Comparison of ENCODE assay signal across 8 cellular contexts in the genomic region with DNA sequence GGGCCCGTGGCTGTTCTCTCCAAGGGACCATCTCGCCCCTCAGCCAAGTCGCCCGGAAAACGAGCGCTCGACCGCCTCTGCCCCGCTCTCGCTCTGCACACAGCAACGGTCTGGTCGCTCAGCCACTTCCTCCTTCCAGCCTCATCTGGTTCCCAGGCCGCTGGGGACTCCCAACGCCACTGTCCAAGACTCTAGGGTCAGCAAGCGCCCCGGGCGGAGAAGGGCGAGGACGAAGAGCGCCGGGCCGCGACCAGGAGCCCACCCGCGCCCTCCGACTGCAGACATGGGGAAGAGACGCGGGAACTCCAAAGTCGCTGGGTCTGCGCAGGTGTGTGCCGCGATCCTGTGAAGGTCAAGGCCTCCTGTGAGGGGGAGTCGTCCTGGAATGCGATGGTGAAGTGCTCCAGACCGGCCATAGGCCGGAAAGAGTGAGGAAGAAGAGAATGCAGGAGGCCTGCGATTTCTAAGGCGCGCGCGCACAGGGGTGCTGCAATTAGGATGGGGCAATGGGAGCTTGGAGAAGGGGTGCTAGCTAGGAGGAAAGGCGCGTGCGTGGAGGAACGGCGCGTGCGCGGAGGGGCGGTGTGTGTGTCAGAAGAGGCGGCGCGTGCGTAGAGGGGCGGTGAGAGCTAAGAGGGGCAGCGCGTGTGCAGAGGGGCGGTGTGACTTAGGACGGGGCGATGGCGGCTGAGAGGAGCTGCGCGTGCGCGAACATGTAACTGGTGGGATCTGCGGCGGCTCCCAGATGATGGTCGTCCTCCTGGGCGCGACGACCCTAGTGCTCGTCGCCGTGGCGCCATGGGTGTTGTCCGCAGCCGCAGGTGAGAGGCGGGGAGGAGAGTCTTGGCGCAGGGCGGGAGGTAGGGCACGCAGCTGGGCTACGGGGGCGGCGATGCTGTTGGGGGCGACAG. TPM values are rescaled to one million over a fixed set of nuclear protein-coding genes. Genes with fewer than 3 reads are reported as not detected.
A peak's percentile ranks its signal among the peaks of the same experiment; 100 is the strongest.
DNase-seq lines count a peak whose midpoint lies in the region; ATAC-seq and TF ChIP-seq lines count a peak whose summit lies in the region.

TSS of gene IFNAR1 (plus strand) at position 660 of the 911 bp plus-strand sequence. CDS start at position 746, 86 bp downstream.

- H4K20me1 ChIP-seq in GM23338 (replicated peaks; ENCODE audit: insufficient read depth), result no peaks in the 10 kb centered on the region; the same call in 1 of the 2 replicates

- H2AFZ ChIP-seq in GM23338, result peak within 1 kb of the TSS; percentile 100

- peaks cover 7% of the 10 kb centered on the region; the same call in 1 of the 2 replicates for H3K9me2 ChIP-seq in GM23338 (ENCODE audit: insufficient read depth)

- POLR2A ChIA-PET in naive thymus-derived CD8-positive, alpha-beta T cell (lab: Charles Lee), result interaction anchor here (0.7 to 2.3 kb wide), 37 partner anchors 16 to 712 kb away, joined by 3 to 75 read pairs (median 4); partner anchors contain the start of genes CFAP298, DNAJC28, GART and IFNAR2

- intact Hi-C loops in activated T-helper 1 cell treated with anti-CD3 and anti-CD28 coated beads, Interleukin-12 subunit alpha, Interleukin-12 subunit beta, Interleukin-2, Interleukin-4 antibody, amounts not matched to agents 30 ng/mL and 10 ng/mL and 1 ng/mL, durations not matched to agents 14 hours and 24 hours and 36 hours (cut with micrococcal nuclease), result loop anchor here (1.0 to 2.0 kb wide), 11 partner anchors 37 to 552 kb away; partner anchors contain the start of genes IFNGR2, IL10RB and ITSN1

- peak; percentile 87 for ATAC-seq in GM23338
- peak; percentile 83 to 84 for ATAC-seq in naive thymus-derived CD8-positive, alpha-beta T cell

- no peak for TF ChIP-seq CTCF in GM23338 (conservative IDR thresholded peaks at IDR 0.05; ENCODE audit: low read depth in 2 of 2)
- no peak for TF ChIP-seq CTCF in fibroblast of mammary gland (conservative IDR thresholded peaks at IDR 0.05; ENCODE audit: control insufficient read depth, insufficient read depth, low read depth, low read length)

- peak within 1 kb of the TSS; percentile 97 for H3K4me2 ChIP-seq in GM23338

- H3K4me1 Mint-ChIP-seq in GM23338, result no peaks in the 10 kb centered on the region
- peaks cover 23% of the 10 kb centered on the region for H3K4me1 Mint-ChIP-seq in activated T-helper 1 cell treated with anti-CD3 and anti-CD28 coated beads, Interleukin-12 subunit alpha, Interleukin-12 subunit beta, Interleukin-2, Interleukin-4 antibody, amounts not matched to agents 30 ng/mL and 10 ng/mL and 1 ng/mL, durations not matched to agents 14 hours and 24 hours and 36 hours (ENCODE audit: low read depth)
- peaks cover 9 to 32% (median 27%) of the 10 kb centered on the region in 4 donors for H3K4me1 Mint-ChIP-seq in naive thymus-derived CD8-positive, alpha-beta T cell

- H3K4me3 Mint-ChIP-seq in GM23338, result no peak within 1 kb of the TSS
- H3K4me3 Mint-ChIP-seq in activated T-helper 1 cell treated with anti-CD3 and anti-CD28 coated beads, Interleukin-12 subunit alpha, Interleukin-12 subunit beta, Interleukin-2, Interleukin-4 antibody, amounts not matched to agents 30 ng/mL and 10 ng/mL and 1 ng/mL, durations not matched to agents 14 hours and 24 hours and 36 hours, result no peak within 1 kb of the TSS
- H3K4me3 Mint-ChIP-seq in naive thymus-derived CD8-positive, alpha-beta T cell, result no peak within 1 kb of the TSS

- H3K27ac ChIP-seq in GM23338 (ENCODE audit: low read depth), result peak within 1 kb of the TSS; percentile 96

- no peaks in the 10 kb centered on the region for H3K27me3 ChIP-seq in GM23338 (ENCODE audit: insufficient read depth)

- H3K27ac Mint-ChIP-seq in GM23338, result no peak within 1 kb of the TSS
- no peak within 1 kb of the TSS for H3K27ac Mint-ChIP-seq in activated T-helper 1 cell treated with anti-CD3 and anti-CD28 coated beads, Interleukin-12 subunit alpha, Interleukin-12 subunit beta, Interleukin-2, Interleukin-4 antibody, amounts not matched to agents 30 ng/mL and 10 ng/mL and 1 ng/mL, durations not matched to agents 14 hours and 24 hours and 36 hours
- no peak within 1 kb of the TSS for H3K27ac Mint-ChIP-seq in naive thymus-derived CD8-positive, alpha-beta T cell

- peak within 1 kb of the TSS; percentile 84 for H3K4me3 ChIP-seq in GM23338
- peak within 1 kb of the TSS; percentile 94 for H3K4me3 ChIP-seq in fibroblast of mammary gland (ENCODE audit: control insufficient read depth, low read depth, low read length)

- no peaks in the 10 kb centered on the region for H3K36me3 ChIP-seq in GM23338 (ENCODE audit: insufficient read depth)

- H3K27me3 Mint-ChIP-seq in GM23338 (ENCODE audit: insufficient read depth, low read depth, poor library complexity), result peaks cover 2% of the 10 kb centered on the region
- H3K27me3 Mint-ChIP-seq in activated T-helper 1 cell treated with anti-CD3 and anti-CD28 coated beads, Interleukin-12 subunit alpha, Interleukin-12 subunit beta, Interleukin-2, Interleukin-4 antibody, amounts not matched to agents 30 ng/mL and 10 ng/mL and 1 ng/mL, durations not matched to agents 14 hours and 24 hours and 36 hours (ENCODE audit: insufficient read depth), result peaks cover 6% of the 10 kb centered on the region
- H3K27me3 Mint-ChIP-seq in naive thymus-derived CD8-positive, alpha-beta T cell, result no peaks in the 10 kb centered on the region

- peaks cover 8% of the 10 kb centered on the region; the same call in 2 of the 3 replicates for H3K9me3 Mint-ChIP-seq in GM23338
- H3K9me3 Mint-ChIP-seq in activated T-helper 1 cell treated with anti-CD3 and anti-CD28 coated beads, Interleukin-12 subunit alpha, Interleukin-12 subunit beta, Interleukin-2, Interleukin-4 antibody, amounts not matched to agents 30 ng/mL and 10 ng/mL and 1 ng/mL, durations not matched to agents 14 hours and 24 hours and 36 hours, result no peaks in the 10 kb centered on the region
- H3K9me3 Mint-ChIP-seq in naive thymus-derived CD8-positive, alpha-beta T cell, result no peaks in the 10 kb centered on the region

- H3K36me3 Mint-ChIP-seq in GM23338 (ENCODE audit: low read depth), result peaks cover 7% of the 10 kb centered on the region; the same call in 2 of the 3 replicates
- H3K36me3 Mint-ChIP-seq in activated T-helper 1 cell treated with anti-CD3 and anti-CD28 coated beads, Interleukin-12 subunit alpha, Interleukin-12 subunit beta, Interleukin-2, Interleukin-4 antibody, amounts not matched to agents 30 ng/mL and 10 ng/mL and 1 ng/mL, durations not matched to agents 14 hours and 24 hours and 36 hours (ENCODE audit: low read depth), result peaks cover 4% of the 10 kb centered on the region
- H3K36me3 Mint-ChIP-seq in naive thymus-derived CD8-positive, alpha-beta T cell, result peaks cover 0 to 6% (median 0%) of the 10 kb centered on the region in 3 donors

- H3K4me1 ChIP-seq in GM23338 (ENCODE audit: insufficient read depth), result no peaks in the 10 kb centered on the region

- H3K79me2 ChIP-seq in GM23338 (replicated peaks; ENCODE audit: insufficient read depth), result peaks cover 42% of the 10 kb centered on the region

- DNase-seq in Daoy (ENCODE audit: low read depth) (peak; percentile 100), GM23338 (ENCODE audit: low spot score) (peak; percentile 99), Kasumi-1 (lab: John Stamatoyannopoulos, UW) (peak; percentile 98 to 99), RKO (ENCODE audit: low spot score) (peak; percentile 98), fibroblast of mammary gland (ENCODE audit: low read depth) (peak; percentile 97)
- peak; percentile 98 for DNase-seq in activated T-helper 1 cell treated with anti-CD3 and anti-CD28 coated beads, Interleukin-12 subunit alpha, Interleukin-12 subunit beta, Interleukin-2, Interleukin-4 antibody, amounts not matched to agents 30 ng/mL and 10 ng/mL and 1 ng/mL, durations not matched to agents 14 hours and 24 hours and 36 hours (ENCODE audit: low spot score)
- DNase-seq in naive thymus-derived CD8-positive, alpha-beta T cell, result peak; percentile 92 to 100 (median 98)
- DNase-seq in stimulated activated naive CD4-positive, alpha-beta T cell (lab: John Stamatoyannopoulos, UW), result peak; percentile 93 to 99 (median 98)

- 0 out of 2 replicates have a peak, but pooled peaks cover 3% of the 10 kb centered on the region for H3F3A ChIP-seq in GM23338 (replicated peaks; ENCODE audit: low read depth)

TF ChIP-seq in GM23338, 12 proteins besides CTCF, POLR2A, EP300 and RAD21:
- TF ChIP-seq, protein P1, sequence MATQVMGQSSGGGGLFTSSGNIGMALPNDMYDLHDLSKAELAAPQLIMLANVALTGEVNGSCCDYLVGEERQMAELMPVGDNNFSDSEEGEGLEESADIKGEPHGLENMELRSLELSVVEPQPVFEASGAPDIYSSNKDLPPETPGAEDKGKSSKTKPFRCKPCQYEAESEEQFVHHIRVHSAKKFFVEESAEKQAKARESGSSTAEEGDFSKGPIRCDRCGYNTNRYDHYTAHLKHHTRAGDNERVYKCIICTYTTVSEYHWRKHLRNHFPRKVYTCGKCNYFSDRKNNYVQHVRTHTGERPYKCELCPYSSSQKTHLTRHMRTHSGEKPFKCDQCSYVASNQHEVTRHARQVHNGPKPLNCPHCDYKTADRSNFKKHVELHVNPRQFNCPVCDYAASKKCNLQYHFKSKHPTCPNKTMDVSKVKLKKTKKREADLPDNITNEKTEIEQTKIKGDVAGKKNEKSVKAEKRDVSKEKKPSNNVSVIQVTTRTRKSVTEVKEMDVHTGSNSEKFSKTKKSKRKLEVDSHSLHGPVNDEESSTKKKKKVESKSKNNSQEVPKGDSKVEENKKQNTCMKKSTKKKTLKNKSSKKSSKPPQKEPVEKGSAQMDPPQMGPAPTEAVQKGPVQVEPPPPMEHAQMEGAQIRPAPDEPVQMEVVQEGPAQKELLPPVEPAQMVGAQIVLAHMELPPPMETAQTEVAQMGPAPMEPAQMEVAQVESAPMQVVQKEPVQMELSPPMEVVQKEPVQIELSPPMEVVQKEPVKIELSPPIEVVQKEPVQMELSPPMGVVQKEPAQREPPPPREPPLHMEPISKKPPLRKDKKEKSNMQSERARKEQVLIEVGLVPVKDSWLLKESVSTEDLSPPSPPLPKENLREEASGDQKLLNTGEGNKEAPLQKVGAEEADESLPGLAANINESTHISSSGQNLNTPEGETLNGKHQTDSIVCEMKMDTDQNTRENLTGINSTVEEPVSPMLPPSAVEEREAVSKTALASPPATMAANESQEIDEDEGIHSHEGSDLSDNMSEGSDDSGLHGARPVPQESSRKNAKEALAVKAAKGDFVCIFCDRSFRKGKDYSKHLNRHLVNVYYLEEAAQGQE (IDR thresholded peaks at IDR 0.05; ENCODE audit: unreplicated experiment), result no peak
- peak; percentile 91 for TF ChIP-seq POLR2AphosphoS5 (IDR thresholded peaks at IDR 0.05; ENCODE audit: low read depth)

RNA-seq across cellular contexts. Expression of gene IFNAR1, which starts in this region (rescaled TPM):
- total RNA-seq in Daoy (2014; rRNA removed; shearing (Covaris generic)), result 18.5 and 45.2 TPM in 2 replicates
- total RNA-seq in GM23338 (2014; rRNA removed; shearing (Covaris generic)), result 3.9 and 14.0 TPM in 2 replicates
- 14.5 and 18.7 TPM in 2 replicates for polyA plus RNA-seq in GM23338 (2016; fragmentation: Nextera tagmentation; extraction: Ambion mirVana)
- 20.4 and 20.7 TPM in 2 replicates for total RNA-seq in activated T-helper 1 cell treated with anti-CD3 and anti-CD28 coated beads, Interleukin-12 subunit alpha, Interleukin-12 subunit beta, Interleukin-2, Interleukin-4 antibody, amounts not matched to agents 30 ng/mL and 10 ng/mL and 1 ng/mL, durations not matched to agents 14 hours and 24 hours and 36 hours
- total RNA-seq in naive thymus-derived CD8-positive, alpha-beta T cell, result 10 to 100 TPM; 50.1 to 53.7 TPM
- 10 to 100 TPM; 48.7 to 69.0 (median 51.8) TPM for polyA plus RNA-seq in naive thymus-derived CD8-positive, alpha-beta T cell

Comparison
In these comparisons a context has a peak if more than half of its experiments do, and no peak if none do; other contexts are left out.
1. Peak in every context shown above with its lines: DNase-seq, ATAC-seq, H3K4me3 ChIP-seq and H3K27ac ChIP-seq.